1 cellular context compared by ENCODE assay signal in the genomic region with DNA sequence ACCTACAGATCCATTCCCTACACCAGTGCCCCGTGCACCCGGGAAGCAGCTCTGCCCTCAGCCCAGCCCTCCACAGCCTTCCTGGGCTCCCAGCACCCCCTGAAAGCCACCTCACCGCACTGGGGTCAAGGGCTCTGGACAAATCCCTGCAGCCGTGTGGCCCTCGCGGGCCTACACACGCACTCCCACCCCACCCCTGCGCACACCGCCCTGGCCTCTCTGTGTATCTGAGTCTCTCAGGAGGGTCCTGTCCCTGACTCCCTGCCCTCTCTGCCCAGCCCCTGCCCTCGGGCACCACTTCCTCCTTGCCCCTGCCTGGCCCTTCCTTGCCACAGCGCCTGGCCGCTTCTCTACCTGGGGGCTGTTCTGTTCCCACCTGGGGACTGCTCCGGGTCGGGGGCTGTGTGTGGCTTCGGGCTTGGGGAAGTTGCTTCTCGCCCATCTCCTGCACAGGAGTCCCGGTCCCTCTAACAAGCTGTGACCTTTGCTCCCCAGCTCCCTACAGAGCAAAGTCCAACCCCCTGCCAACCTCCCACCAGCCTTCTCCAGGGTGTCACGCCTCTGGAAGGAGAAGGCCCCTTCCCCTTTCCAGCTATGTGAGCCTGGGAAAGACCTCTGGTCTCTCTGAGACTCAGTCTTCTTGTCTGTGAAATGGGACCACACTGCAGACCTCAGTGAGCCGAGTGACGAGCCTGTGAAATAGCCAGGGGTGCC.
TF ChIP-seq lines count a peak whose summit lies in the region.

No MANE protein-coding gene starts in this region.

TF ChIP-seq in K562, 482 proteins besides CTCF, POLR2A, EP300 and RAD21:
- TF ChIP-seq PHF20 (IDR thresholded peaks at IDR 0.05; ENCODE audit: partially characterized antibody) (peak; percentile 15), CEBPG (CRISPR knock-in tag; IDR thresholded peaks at IDR 0.05) (no peak), CEBPG (tag; conservative IDR thresholded peaks at IDR 0.05 in 1 of 2, IDR thresholded peaks at IDR 0.05 in 1 of 2) (no peak), RNF2 (IDR thresholded peaks at IDR 0.05) (no peak), SMARCA5 (IDR thresholded peaks at IDR 0.05) (peak; percentile 91), NR2C1 (IDR thresholded peaks at IDR 0.05) (0 out of 2 replicates have a peak, but pooled peaks have one; percentile 17), NR2C1 (tag; IDR thresholded peaks at IDR 0.05) (no peak), ELF2 (CRISPR knock-in tag; IDR thresholded peaks at IDR 0.05) (no peak), HDAC1 (IDR thresholded peaks at IDR 0.05) (0 out of 4 replicates have a peak, but pooled peaks of 1 of the 2 experiments have one; percentile 15), ZFP1 (CRISPR knock-in tag; IDR thresholded peaks at IDR 0.05) (no peak), ZNF695 (CRISPR knock-in tag; IDR thresholded peaks at IDR 0.05) (no peak), CBX3 (IDR thresholded peaks at IDR 0.05; ENCODE audit: borderline replicate concordance in 1 of 2, low read length in 2 of 2) (0 out of 3 replicates have a peak, but pooled peaks of 1 of the 2 experiments have one; percentile 48), RBM15 (IDR thresholded peaks at IDR 0.05; ENCODE audit: insufficient read depth, low read length) (no peak), CBX1 (IDR thresholded peaks at IDR 0.05; ENCODE audit: low read depth) (peak; percentile 74), RCOR1 (IDR thresholded peaks at IDR 0.05; ENCODE audit: borderline replicate concordance in 1 of 2, low read depth in 2 of 2, low read length in 2 of 2) (peak in 1 of 2 experiments; percentile 59; a peak in 3 of 4 replicates), NR2C2 (CRISPR knock-in tag; IDR thresholded peaks at IDR 0.05) (no peak), NR2C2 (tag; IDR thresholded peaks at IDR 0.05) (0 out of 2 replicates have a peak, but pooled peaks have one; percentile 11), KDM1A (IDR thresholded peaks at IDR 0.05) (peak; percentile 84 to 90), ADNP (tag; IDR thresholded peaks at IDR 0.05) (peak; percentile 95), ATF1 (CRISPR knock-in tag; IDR thresholded peaks at IDR 0.05) (no peak), ATF1 (tag; IDR thresholded peaks at IDR 0.05) (no peak), HDAC2 (IDR thresholded peaks at IDR 0.05) (peak; percentile 34; the same call in 1 of the 2 replicates), ZNF668 (CRISPR knock-in tag; IDR thresholded peaks at IDR 0.05) (no peak), NR2F6 (CRISPR knock-in tag; IDR thresholded peaks at IDR 0.05) (no peak), C11orf30 (IDR thresholded peaks at IDR 0.05; ENCODE audit: low read depth) (no peak), SRSF1 (IDR thresholded peaks at IDR 0.05; ENCODE audit: low read depth, low read length) (no peak), ZEB2 (IDR thresholded peaks at IDR 0.05) (no peak), EP400 (IDR thresholded peaks at IDR 0.05) (no peak), SIX5 (IDR thresholded peaks at IDR 0.05; ENCODE audit: borderline replicate concordance in 1 of 2, insufficient read depth in 1 of 2, low read depth in 1 of 2, low read length in 2 of 2) (no peak), CHCHD3 (CRISPR knock-in tag; IDR thresholded peaks at IDR 0.05) (no peak), BCOR (IDR thresholded peaks at IDR 0.05) (peak; percentile 98), ZKSCAN3 (CRISPR knock-in tag; IDR thresholded peaks at IDR 0.05) (no peak), ZNF165 (CRISPR knock-in tag; IDR thresholded peaks at IDR 0.05; ENCODE audit: borderline replicate concordance) (no peak), ZNF217 (CRISPR knock-in tag; IDR thresholded peaks at IDR 0.05) (no peak)
- TF ChIP-seq, protein P1, sequence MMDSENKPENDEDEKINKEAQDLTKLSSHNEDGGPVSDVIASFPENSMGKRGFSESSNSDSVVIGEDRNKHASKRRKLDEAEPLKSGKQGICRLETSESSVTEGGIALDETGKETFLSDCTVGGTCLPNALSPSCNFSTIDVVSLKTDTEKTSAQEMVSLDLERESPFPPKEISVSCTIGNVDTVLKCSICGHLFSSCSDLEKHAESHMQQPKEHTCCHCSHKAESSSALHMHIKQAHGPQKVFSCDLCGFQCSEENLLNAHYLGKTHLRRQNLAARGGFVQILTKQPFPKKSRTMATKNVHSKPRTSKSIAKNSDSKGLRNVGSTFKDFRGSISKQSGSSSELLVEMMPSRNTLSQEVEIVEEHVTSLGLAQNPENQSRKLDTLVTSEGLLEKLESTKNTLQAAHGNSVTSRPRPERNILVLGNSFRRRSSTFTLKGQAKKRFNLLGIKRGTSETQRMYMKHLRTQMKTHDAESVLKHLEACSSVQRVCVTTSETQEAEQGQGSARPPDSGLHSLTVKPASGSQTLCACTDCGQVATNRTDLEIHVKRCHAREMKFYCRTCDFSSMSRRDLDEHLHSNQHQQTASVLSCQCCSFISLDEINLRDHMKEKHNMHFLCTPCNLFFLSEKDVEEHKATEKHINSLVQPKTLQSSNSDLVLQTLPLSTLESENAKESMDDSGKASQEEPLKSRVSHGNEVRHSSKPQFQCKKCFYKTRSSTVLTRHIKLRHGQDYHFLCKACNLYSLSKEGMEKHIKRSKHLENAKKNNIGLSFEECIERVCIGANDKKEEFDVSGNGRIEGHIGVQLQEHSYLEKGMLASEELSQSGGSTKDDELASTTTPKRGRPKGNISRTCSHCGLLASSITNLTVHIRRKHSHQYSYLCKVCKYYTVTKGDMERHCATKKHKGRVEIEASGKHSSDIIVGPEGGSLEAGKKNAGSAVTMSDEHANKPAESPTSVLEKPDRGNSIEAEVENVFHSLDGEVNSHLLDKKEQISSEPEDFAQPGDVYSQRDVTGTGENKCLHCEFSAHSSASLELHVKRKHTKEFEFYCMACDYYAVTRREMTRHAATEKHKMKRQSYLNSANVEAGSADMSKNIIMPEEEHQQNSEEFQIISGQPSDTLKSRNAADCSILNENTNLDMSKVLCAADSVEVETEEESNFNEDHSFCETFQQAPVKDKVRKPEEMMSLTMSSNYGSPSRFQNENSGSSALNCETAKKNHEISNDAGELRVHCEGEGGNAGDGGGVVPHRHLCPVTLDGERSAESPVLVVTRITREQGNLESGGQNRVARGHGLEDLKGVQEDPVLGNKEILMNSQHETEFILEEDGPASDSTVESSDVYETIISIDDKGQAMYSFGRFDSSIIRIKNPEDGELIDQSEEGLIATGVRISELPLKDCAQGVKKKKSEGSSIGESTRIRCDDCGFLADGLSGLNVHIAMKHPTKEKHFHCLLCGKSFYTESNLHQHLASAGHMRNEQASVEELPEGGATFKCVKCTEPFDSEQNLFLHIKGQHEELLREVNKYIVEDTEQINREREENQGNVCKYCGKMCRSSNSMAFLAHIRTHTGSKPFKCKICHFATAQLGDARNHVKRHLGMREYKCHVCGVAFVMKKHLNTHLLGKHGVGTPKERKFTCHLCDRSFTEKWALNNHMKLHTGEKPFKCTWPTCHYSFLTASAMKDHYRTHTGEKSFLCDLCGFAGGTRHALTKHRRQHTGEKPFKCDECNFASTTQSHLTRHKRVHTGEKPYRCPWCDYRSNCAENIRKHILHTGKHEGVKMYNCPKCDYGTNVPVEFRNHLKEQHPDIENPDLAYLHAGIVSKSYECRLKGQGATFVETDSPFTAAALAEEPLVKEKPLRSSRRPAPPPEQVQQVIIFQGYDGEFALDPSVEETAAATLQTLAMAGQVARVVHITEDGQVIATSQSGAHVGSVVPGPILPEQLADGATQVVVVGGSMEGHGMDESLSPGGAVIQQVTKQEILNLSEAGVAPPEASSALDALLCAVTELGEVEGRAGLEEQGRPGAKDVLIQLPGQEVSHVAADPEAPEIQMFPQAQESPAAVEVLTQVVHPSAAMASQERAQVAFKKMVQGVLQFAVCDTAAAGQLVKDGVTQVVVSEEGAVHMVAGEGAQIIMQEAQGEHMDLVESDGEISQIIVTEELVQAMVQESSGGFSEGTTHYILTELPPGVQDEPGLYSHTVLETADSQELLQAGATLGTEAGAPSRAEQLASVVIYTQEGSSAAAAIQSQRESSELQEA (IDR thresholded peaks at IDR 0.05; ENCODE audit: low read depth): no peak
- TF ChIP-seq, protein P2, sequence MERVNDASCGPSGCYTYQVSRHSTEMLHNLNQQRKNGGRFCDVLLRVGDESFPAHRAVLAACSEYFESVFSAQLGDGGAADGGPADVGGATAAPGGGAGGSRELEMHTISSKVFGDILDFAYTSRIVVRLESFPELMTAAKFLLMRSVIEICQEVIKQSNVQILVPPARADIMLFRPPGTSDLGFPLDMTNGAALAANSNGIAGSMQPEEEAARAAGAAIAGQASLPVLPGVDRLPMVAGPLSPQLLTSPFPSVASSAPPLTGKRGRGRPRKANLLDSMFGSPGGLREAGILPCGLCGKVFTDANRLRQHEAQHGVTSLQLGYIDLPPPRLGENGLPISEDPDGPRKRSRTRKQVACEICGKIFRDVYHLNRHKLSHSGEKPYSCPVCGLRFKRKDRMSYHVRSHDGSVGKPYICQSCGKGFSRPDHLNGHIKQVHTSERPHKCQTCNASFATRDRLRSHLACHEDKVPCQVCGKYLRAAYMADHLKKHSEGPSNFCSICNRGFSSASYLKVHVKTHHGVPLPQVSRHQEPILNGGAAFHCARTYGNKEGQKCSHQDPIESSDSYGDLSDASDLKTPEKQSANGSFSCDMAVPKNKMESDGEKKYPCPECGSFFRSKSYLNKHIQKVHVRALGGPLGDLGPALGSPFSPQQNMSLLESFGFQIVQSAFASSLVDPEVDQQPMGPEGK (CRISPR knock-in tag; IDR thresholded peaks at IDR 0.05; ENCODE audit: borderline replicate concordance): no peak
